In the genomic region with DNA sequence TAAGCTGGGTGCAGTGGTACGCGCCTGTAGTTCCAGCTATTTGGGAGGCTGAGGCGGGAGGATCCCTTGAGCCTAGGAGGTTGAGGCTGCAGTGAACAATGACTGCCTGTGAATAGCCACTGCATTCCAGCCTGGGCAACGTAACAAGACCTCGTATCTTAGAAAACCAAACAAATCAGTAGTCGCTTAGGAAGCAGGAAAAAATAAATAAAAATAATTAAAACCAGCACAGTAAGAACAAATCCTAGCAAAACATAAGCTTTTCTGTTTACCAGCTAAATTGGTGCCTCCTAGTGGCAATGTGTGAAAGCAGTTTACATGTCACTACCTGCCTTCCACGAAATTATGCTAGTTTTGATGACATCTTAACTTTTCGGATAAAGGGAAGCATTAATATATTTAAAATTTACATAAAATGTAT, we compare ENCODE assay signal across 9 cellular contexts. TPM values are rescaled to one million over a fixed set of nuclear protein-coding genes. Genes with fewer than 3 reads are reported as not detected.
DNase-seq lines count a peak whose midpoint lies in the region; ATAC-seq and TF ChIP-seq lines count a peak whose summit lies in the region.
"Had no signal": no experiment of that assay in that cellular context is flagged by ENCODE, and none has a peak within 500 bp of the region (broad histone marks: within the 10 kb centered on the region; RNA-seq: fewer than 3 reads in every experiment).

No MANE protein-coding gene starts in this region.

- H3K9ac ChIP-seq in HUES6 (ENCODE audit: low read length) (peak overlapping the region; percentile 77), fibroblast of lung (ENCODE audit: insufficient read depth, low read length) (no peak overlapping the region)

- no peak for DNase-seq in CD8-positive, alpha-beta T cell
- DNase-seq in T-cell (peak in 4 of 34 experiments; percentile 20 to 41 (median 34)), fibroblast of lung (ENCODE audit: low read depth in 2 of 2) (peak; percentile 50 to 73), posterior vena cava (ENCODE audit: low spot score) (peak; percentile 60), HT-29 (ENCODE audit: low spot score) (no peak), NCI-H187 treated with DMSO at 0.1 percent for 48 hours (lab: John Stamatoyannopoulos, UW) (no peak)

- H3K36me3 ChIP-seq in CD8-positive, alpha-beta T cell (ENCODE audit: insufficient read depth, low read length) = no peaks in the 10 kb centered on the region
- H3K36me3 ChIP-seq in HUES6 (ENCODE audit: control insufficient read depth, insufficient read depth, low read length) (peaks cover 19% of the 10 kb centered on the region), fibroblast of lung (ENCODE audit: control insufficient read depth, insufficient read depth, low read length) (peaks cover 14% of the 10 kb centered on the region)

- intact Hi-C loops in CD8-positive, alpha-beta T cell (cut with DNase I, micrococcal nuclease) = no loop called here
- intact Hi-C loops in posterior vena cava (cut with DNase I) = no loop called here

- peaks cover 32% of the 10 kb centered on the region for H3K4me1 ChIP-seq in CD8-positive, alpha-beta T cell (ENCODE audit: insufficient read depth, low read length)
- peaks cover 16% of the 10 kb centered on the region; the same call in 1 of the 2 replicates for H3K4me1 ChIP-seq in HUES6 (ENCODE audit: control insufficient read depth, insufficient read depth, low read length)
- peaks cover 8% of the 10 kb centered on the region for H3K4me1 ChIP-seq in fibroblast of lung (ENCODE audit: control insufficient read depth, extremely low read depth, insufficient read depth, low read length)

- H3K4me3 ChIP-seq in CD8-positive, alpha-beta T cell (ENCODE audit: low read depth, low read length) = peak overlapping the region; percentile 53
- H3K4me3 ChIP-seq in HUES6 (ENCODE audit: low read depth, low read length) = peak overlapping the region; percentile 71
- H3K4me3 ChIP-seq in fibroblast of lung (replicated peaks in 1 of 4; ENCODE audit: control extremely low read depth in 1 of 4, insufficient read depth in 1 of 4, low read depth in 3 of 4, low read length in 4 of 4) = peak overlapping the region; percentile 42 to 80 (median 62)

- peaks cover 35% of the 10 kb centered on the region for H3K36me3 Mint-ChIP-seq in CD8-positive, alpha-beta T cell
- peaks cover 13% of the 10 kb centered on the region for H3K36me3 Mint-ChIP-seq in T-cell

- H3K9me3 ChIP-seq in CD8-positive, alpha-beta T cell (ENCODE audit: low read length) = no peaks in the 10 kb centered on the region
- H3K9me3 ChIP-seq in HUES6 (ENCODE audit: control insufficient read depth, insufficient read depth, low read depth, low read length) = no peaks in the 10 kb centered on the region
- H3K9me3 ChIP-seq in fibroblast of lung (ENCODE audit: control insufficient read depth, insufficient read depth, low read depth, low read length) = no peaks in the 10 kb centered on the region

- CTCF ChIA-PET in CD8-positive, alpha-beta T cell (lab: Charles Lee) = interaction anchor here (0.8 to 3.5 kb wide), 25 partner anchors 10 to 616 kb away, joined by 3 to 14 read pairs (median 3); partner anchors contain the start of genes PYDC1, RUSF1, TGFB1I1 and ZNF843
- CTCF ChIA-PET in T-cell (lab: Charles Lee) = interaction anchor here in 1 of 2 donors (0.6 to 1.6 kb wide), 15 partner anchors 10 to 507 kb away, joined by 3 to 15 read pairs (median 4); partner anchors contain the start of genes HSD3B7, KAT8, RUSF1 and ZNF267

- H3K9me3 Mint-ChIP-seq in CD8-positive, alpha-beta T cell = no peaks in the 10 kb centered on the region
- no peaks in the 10 kb centered on the region for H3K9me3 Mint-ChIP-seq in T-cell

- H3K79me2 ChIP-seq in fibroblast of lung (ENCODE audit: control insufficient read depth, insufficient read depth, low read length) = peaks cover 27% of the 10 kb centered on the region

- no peaks in the 10 kb centered on the region for H3K27me3 ChIP-seq in CD8-positive, alpha-beta T cell (ENCODE audit: insufficient read depth, low read length)
- H3K27me3 ChIP-seq in HUES6 (ENCODE audit: control insufficient read depth, insufficient read depth, low read length) (no peaks in the 10 kb centered on the region), fibroblast of lung (ENCODE audit: control insufficient read depth, insufficient read depth, low read length) (no peaks in the 10 kb centered on the region)

- peak overlapping the region; percentile 97 for H3K27ac ChIP-seq in CD8-positive, alpha-beta T cell (ENCODE audit: low read depth, low read length)
- H3K27ac ChIP-seq in HUES6 (ENCODE audit: low read depth, low read length) = no peak overlapping the region; the same call in 1 of the 2 replicates
- peak overlapping the region; percentile 100 for H3K27ac ChIP-seq in fibroblast of lung (ENCODE audit: insufficient read depth, low read length)

- H3K4me2 ChIP-seq in fibroblast of lung (ENCODE audit: extremely low read depth, insufficient read depth, low read length) = peak overlapping the region; percentile 74

- H3K27me3 Mint-ChIP-seq in CD8-positive, alpha-beta T cell (ENCODE audit: low read depth) = no peaks in the 10 kb centered on the region
- H3K27me3 Mint-ChIP-seq in T-cell = no peaks in the 10 kb centered on the region

- no peaks in the 10 kb centered on the region for H4K20me1 ChIP-seq in fibroblast of lung (ENCODE audit: control insufficient read depth, extremely low read depth, insufficient read depth, low read length)

- POLR2A ChIA-PET in CD8-positive, alpha-beta T cell (lab: Charles Lee) = interaction anchor here (0.6 to 6.2 kb wide), 13 partner anchors 9 to 653 kb away, joined by 3 to 44 read pairs (median 4); partner anchors contain the start of genes FUS, RUSF1 and ZNF267
- POLR2A ChIA-PET in T-cell (lab: Charles Lee) = interaction anchor here in 1 of 2 donors (0.7 to 1.6 kb wide), 4 partner anchors 15 to 416 kb away, joined by 3 to 10 read pairs (median 4); partner anchors contain the start of gene ZNF267

- no peak overlapping the region for H2AFZ ChIP-seq in fibroblast of lung (ENCODE audit: low read length)

- peak; percentile 59 for TF ChIP-seq CTCF in CD8-positive, alpha-beta T cell (IDR thresholded peaks at IDR 0.05)
- TF ChIP-seq CTCF in fibroblast of lung (conservative IDR thresholded peaks at IDR 0.05 in 1 of 2, IDR thresholded peaks at IDR 0.05 in 1 of 2; ENCODE audit: low read depth in 1 of 2, low read length in 2 of 2) = peak; percentile 53 to 80

- no peak for ATAC-seq in CD8-positive, alpha-beta T cell
- ATAC-seq in T-cell (replicated peaks in 1 of 4) = no peak
- ATAC-seq in HG03442 (IDR thresholded peaks at IDR 0.05; ENCODE audit: unreplicated experiment) = no peak

- H3K27ac Mint-ChIP-seq in CD8-positive, alpha-beta T cell = peak overlapping the region; percentile 52
- peak overlapping the region; percentile 89 to 97 for H3K27ac Mint-ChIP-seq in T-cell

- peak overlapping the region; percentile 95 for H3K4me3 Mint-ChIP-seq in CD8-positive, alpha-beta T cell
- peak overlapping the region; percentile 81 to 90 (median 87) for H3K4me3 Mint-ChIP-seq in T-cell

- H3K4me1 Mint-ChIP-seq in CD8-positive, alpha-beta T cell (ENCODE audit: low read depth) = peaks cover 40% of the 10 kb centered on the region
- peaks cover 29 to 40% (median 39%) of the 10 kb centered on the region in 3 donors for H3K4me1 Mint-ChIP-seq in T-cell

RNA-seq across cellular contexts. Expression of gene ARMC5, which starts 1.3 kb away (rescaled TPM):
- total RNA-seq in CD8-positive, alpha-beta T cell = 10 to 100 TPM; 22.4 to 24.0 TPM
- total RNA-seq in T-cell = 10 to 100 TPM in 3 of 5 donors, 1 to 10 TPM in 2; 9.3 to 16.6 (median 10.2) TPM
- 5.4 and 5.6 TPM in 2 replicates for total RNA-seq in fibroblast of lung
- polyA plus RNA-seq in fibroblast of lung = 1.7 and 3.4 TPM in 2 replicates
- 3.4 and 6.8 TPM in 2 replicates for polyA plus RNA-seq in fibroblast of lung (2012)
- 13.4 and 13.7 TPM in 2 replicates for polyA minus RNA-seq in fibroblast of lung (ENCODE audit: low replicate concordance)
- 1 to 10 TPM; 6.4 to 8.3 TPM for total RNA-seq in posterior vena cava
- 31.0 and 33.1 TPM in 2 replicates for total RNA-seq in HT-29 (2014; rRNA removed; shearing (Covaris generic))

RNA-seq across cellular contexts. Expression of gene TGFB1I1, which starts 11.4 kb away (rescaled TPM):
- total RNA-seq in CD8-positive, alpha-beta T cell = under 1 TPM; 0.31 to 0.60 TPM
- 1 to 10 TPM in 1 of 5 donors, under 1 TPM in 4; 0.40 to 1.1 (median 0.72) TPM for total RNA-seq in T-cell
- 28.5 and 46.9 TPM in 2 replicates for total RNA-seq in fibroblast of lung
- 68.4 and 94.3 TPM in 2 replicates for polyA plus RNA-seq in fibroblast of lung
- 171 and 229 TPM in 2 replicates for polyA plus RNA-seq in fibroblast of lung (2012)
- polyA minus RNA-seq in fibroblast of lung (ENCODE audit: low replicate concordance) = 194 and 200 TPM in 2 replicates
- 100 to 1,000 TPM; 232 to 239 TPM for total RNA-seq in posterior vena cava
- total RNA-seq in HT-29 (2014; rRNA removed; shearing (Covaris generic)) = 0.43 and 1.1 TPM in 2 replicates

RNA-seq across cellular contexts. Expression of gene ZNF843, which starts 18.0 kb away (rescaled TPM):
- not detected for total RNA-seq in CD8-positive, alpha-beta T cell
- under 1 TPM in 4 of 5 donors, not detected in 1; 0.16 to 0.53 (median 0.26) TPM for total RNA-seq in T-cell
- total RNA-seq in fibroblast of lung = 0.26 and 0.33 TPM in 2 replicates
- polyA plus RNA-seq in fibroblast of lung = 0.15 and 0.28 TPM in 2 replicates
- polyA plus RNA-seq in fibroblast of lung (2012) = 0.20 and 0.40 TPM in 2 replicates
- 0.74 and 1.5 TPM in 2 replicates for polyA minus RNA-seq in fibroblast of lung (ENCODE audit: low replicate concordance)
- 1 to 10 TPM; 1.0 to 1.9 TPM for total RNA-seq in posterior vena cava
- not detected in 2 replicates for total RNA-seq in HT-29 (2014; rRNA removed; shearing (Covaris generic))

RNA-seq across cellular contexts. Expression of gene SLC5A2, which starts 22.3 kb away (rescaled TPM):
- 1 to 10 TPM; 1.8 to 2.4 TPM for total RNA-seq in CD8-positive, alpha-beta T cell
- total RNA-seq in T-cell (1 to 10 TPM; 2.6 to 4.2 (median 3.2) TPM), fibroblast of lung (under 0.01 TPM in 1 of 2 replicates, not detected in the other), posterior vena cava (under 1 TPM in 1 of 2 donors, not detected in 1; 0.33 TPM)
- polyA plus RNA-seq in fibroblast of lung = not detected in 2 replicates
- polyA plus RNA-seq in fibroblast of lung (2012) = 0.41 and 0.77 TPM in 2 replicates
- not detected in 2 replicates for polyA minus RNA-seq in fibroblast of lung (ENCODE audit: low replicate concordance)
- total RNA-seq in HT-29 (2014; rRNA removed; shearing (Covaris generic)) = 0.29 and 0.86 TPM in 2 replicates

RNA-seq across cellular contexts. Expression of gene COX6A2, which starts 32.4 kb away (rescaled TPM):
- not detected for total RNA-seq in CD8-positive, alpha-beta T cell
- total RNA-seq in T-cell = not detected
- not detected in 2 replicates for total RNA-seq in fibroblast of lung
- not detected in 2 replicates for polyA plus RNA-seq in fibroblast of lung
- polyA plus RNA-seq in fibroblast of lung (2012) = not detected in 2 replicates
- not detected in 2 replicates for polyA minus RNA-seq in fibroblast of lung (ENCODE audit: low replicate concordance)
- total RNA-seq in posterior vena cava = 1 to 10 TPM; 1.1 to 1.5 TPM
- not detected in 2 replicates for total RNA-seq in HT-29 (2014; rRNA removed; shearing (Covaris generic))
- total RNA-seq: temporal lobe had no signal

Comparison
In these comparisons a context has a peak if more than half of its experiments do, and no peak if none do; other contexts are left out.
1. DNase-seq: peak in fibroblast of lung (2 of 2) and posterior vena cava (single experiment); none in CD8-positive, alpha-beta T cell (0 of 7), HT-29 (single experiment) and NCI-H187 treated with DMSO at 0.1 percent for 48 hours (single experiment).
2. RNA of gene TGFB1I1, which starts 11.4 kb away (total RNA-seq): 232 to 239 TPM in posterior vena cava and 28.5 to 46.9 TPM in fibroblast of lung; 0.40 to 1.1 TPM in T-cell, 0.31 to 0.60 TPM in CD8-positive, alpha-beta T cell and 0.43 to 1.1 TPM in HT-29; every median in the first group is over 10 times any median in the second.
3. Peak in every context shown above with its lines, with median percentiles within 50 percentile points of each other: H3K4me3 ChIP-seq.